ENCODE assay signal across 1 cellular context in the genomic region with DNA sequence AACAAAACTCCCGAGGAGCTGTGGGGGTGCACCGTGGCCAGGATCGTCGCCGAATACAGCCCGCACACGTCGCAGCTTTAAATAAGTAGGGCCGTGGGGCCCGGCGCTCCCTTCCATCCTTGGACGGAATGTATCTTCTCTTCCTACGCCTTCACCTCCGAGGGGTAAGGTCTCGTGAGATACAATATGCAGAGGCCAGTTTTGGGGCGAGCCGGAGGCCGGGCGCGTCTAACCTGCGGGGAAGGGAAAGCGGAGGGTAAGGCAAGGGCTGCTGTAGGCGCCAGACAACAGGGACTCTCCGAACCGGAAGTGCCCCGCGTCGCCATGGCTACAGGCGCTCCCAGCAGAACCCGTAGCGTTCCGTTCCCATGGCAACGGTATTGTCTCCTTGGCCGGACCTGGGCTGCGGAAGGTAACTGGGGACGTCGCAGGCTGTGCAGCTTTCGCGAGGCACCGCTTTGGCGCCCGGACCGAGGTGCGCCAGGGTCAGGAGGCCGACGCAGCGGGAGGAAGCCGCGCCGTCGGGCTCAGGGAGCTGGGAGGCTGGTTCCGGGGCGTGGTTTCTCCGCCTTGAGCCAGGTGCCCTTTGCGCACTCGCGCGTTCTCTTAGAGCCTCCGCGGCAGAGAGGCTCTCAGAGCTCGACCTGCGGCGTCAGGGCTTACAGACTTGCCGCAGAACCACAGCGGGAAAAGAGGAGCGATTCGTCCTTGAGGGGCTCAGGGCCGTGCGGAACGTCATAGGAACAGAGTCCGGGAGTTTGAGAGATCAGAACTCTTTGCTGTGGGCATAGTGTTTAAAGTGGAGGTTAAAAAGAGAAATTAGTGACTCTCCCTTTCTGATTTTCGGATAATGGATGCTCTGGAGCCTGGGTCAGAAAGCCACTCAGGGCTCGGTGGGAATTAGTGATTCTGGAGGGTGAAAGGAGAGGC.
TF ChIP-seq lines count a peak whose summit lies in the region.

A gene with protein sequence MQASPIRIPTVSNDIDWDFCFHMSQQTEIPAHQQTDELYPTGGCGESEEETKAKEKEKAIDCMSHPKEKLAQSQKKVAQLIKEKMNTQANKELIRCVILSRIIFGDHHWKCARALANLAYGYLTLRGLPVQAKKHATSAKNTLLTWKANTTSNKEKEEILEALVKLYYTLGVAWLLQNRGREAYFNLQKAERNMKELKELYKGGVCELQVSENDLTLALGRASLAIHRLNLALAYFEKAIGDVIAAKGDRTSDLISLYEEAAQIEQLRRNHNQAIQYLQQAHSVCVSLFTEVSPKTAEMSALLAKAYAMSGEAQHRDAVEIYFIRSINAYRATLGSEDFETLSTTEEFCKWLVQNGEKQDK (plus strand): TSS at position 380 of the 930 bp plus-strand sequence. CDS start 1,508 bp downstream, outside the sequence.

TF ChIP-seq in K562, 482 proteins besides CTCF, POLR2A, EP300 and RAD21 (continued from another document and continues in another):
- TF ChIP-seq, protein P1, sequence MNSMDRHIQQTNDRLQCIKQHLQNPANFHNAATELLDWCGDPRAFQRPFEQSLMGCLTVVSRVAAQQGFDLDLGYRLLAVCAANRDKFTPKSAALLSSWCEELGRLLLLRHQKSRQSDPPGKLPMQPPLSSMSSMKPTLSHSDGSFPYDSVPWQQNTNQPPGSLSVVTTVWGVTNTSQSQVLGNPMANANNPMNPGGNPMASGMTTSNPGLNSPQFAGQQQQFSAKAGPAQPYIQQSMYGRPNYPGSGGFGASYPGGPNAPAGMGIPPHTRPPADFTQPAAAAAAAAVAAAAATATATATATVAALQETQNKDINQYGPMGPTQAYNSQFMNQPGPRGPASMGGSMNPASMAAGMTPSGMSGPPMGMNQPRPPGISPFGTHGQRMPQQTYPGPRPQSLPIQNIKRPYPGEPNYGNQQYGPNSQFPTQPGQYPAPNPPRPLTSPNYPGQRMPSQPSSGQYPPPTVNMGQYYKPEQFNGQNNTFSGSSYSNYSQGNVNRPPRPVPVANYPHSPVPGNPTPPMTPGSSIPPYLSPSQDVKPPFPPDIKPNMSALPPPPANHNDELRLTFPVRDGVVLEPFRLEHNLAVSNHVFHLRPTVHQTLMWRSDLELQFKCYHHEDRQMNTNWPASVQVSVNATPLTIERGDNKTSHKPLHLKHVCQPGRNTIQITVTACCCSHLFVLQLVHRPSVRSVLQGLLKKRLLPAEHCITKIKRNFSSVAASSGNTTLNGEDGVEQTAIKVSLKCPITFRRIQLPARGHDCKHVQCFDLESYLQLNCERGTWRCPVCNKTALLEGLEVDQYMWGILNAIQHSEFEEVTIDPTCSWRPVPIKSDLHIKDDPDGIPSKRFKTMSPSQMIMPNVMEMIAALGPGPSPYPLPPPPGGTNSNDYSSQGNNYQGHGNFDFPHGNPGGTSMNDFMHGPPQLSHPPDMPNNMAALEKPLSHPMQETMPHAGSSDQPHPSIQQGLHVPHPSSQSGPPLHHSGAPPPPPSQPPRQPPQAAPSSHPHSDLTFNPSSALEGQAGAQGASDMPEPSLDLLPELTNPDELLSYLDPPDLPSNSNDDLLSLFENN (IDR thresholded peaks at IDR 0.05; ENCODE audit: low read depth in 2 of 2, low read length in 2 of 2): no peak
- TF ChIP-seq, protein P2, sequence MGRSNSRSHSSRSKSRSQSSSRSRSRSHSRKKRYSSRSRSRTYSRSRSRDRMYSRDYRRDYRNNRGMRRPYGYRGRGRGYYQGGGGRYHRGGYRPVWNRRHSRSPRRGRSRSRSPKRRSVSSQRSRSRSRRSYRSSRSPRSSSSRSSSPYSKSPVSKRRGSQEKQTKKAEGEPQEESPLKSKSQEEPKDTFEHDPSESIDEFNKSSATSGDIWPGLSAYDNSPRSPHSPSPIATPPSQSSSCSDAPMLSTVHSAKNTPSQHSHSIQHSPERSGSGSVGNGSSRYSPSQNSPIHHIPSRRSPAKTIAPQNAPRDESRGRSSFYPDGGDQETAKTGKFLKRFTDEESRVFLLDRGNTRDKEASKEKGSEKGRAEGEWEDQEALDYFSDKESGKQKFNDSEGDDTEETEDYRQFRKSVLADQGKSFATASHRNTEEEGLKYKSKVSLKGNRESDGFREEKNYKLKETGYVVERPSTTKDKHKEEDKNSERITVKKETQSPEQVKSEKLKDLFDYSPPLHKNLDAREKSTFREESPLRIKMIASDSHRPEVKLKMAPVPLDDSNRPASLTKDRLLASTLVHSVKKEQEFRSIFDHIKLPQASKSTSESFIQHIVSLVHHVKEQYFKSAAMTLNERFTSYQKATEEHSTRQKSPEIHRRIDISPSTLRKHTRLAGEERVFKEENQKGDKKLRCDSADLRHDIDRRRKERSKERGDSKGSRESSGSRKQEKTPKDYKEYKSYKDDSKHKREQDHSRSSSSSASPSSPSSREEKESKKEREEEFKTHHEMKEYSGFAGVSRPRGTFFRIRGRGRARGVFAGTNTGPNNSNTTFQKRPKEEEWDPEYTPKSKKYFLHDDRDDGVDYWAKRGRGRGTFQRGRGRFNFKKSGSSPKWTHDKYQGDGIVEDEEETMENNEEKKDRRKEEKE (IDR thresholded peaks at IDR 0.05; ENCODE audit: borderline replicate concordance in 1 of 2, control insufficient read depth in 1 of 2, low read depth in 2 of 2, low read length in 1 of 2): 0 out of 4 replicates have a peak, but pooled peaks of 1 of the 2 experiments have one; percentile 76
- TF ChIP-seq, protein P3, sequence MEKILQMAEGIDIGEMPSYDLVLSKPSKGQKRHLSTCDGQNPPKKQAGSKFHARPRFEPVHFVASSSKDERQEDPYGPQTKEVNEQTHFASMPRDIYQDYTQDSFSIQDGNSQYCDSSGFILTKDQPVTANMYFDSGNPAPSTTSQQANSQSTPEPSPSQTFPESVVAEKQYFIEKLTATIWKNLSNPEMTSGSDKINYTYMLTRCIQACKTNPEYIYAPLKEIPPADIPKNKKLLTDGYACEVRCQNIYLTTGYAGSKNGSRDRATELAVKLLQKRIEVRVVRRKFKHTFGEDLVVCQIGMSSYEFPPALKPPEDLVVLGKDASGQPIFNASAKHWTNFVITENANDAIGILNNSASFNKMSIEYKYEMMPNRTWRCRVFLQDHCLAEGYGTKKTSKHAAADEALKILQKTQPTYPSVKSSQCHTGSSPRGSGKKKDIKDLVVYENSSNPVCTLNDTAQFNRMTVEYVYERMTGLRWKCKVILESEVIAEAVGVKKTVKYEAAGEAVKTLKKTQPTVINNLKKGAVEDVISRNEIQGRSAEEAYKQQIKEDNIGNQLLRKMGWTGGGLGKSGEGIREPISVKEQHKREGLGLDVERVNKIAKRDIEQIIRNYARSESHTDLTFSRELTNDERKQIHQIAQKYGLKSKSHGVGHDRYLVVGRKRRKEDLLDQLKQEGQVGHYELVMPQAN (IDR thresholded peaks at IDR 0.05; ENCODE audit: borderline replicate concordance): peak; percentile 97
- TF ChIP-seq, protein P4, sequence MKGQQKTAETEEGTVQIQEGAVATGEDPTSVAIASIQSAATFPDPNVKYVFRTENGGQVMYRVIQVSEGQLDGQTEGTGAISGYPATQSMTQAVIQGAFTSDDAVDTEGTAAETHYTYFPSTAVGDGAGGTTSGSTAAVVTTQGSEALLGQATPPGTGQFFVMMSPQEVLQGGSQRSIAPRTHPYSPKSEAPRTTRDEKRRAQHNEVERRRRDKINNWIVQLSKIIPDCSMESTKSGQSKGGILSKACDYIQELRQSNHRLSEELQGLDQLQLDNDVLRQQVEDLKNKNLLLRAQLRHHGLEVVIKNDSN (CRISPR knock-in tag; IDR thresholded peaks at IDR 0.05): peak; percentile 16; the same call in 1 of the 2 replicates
- TF ChIP-seq GABPA (tag; conservative IDR thresholded peaks at IDR 0.05; ENCODE audit: low read depth) (peak; percentile 93), NR3C1 (CRISPR knock-in tag; IDR thresholded peaks at IDR 0.05) (no peak), RBBP5 (IDR thresholded peaks at IDR 0.05; ENCODE audit: borderline replicate concordance, insufficient read depth, low read length, poor library complexity, severe bottlenecking) (peak; percentile 67), ATF1 (CRISPR knock-in tag; IDR thresholded peaks at IDR 0.05) (no peak), ATF1 (tag; IDR thresholded peaks at IDR 0.05) (peak; percentile 60), ZNF140 (CRISPR knock-in tag; IDR thresholded peaks at IDR 0.05) (no peak), ZEB2 (IDR thresholded peaks at IDR 0.05) (peak; percentile 56; the same call in 1 of the 2 replicates), TBP (optimal IDR thresholded peaks at IDR 0.05; ENCODE audit: low read depth, low read length) (peak; percentile 66), SMAD1 (IDR thresholded peaks at IDR 0.05; ENCODE audit: low read depth, low read length, partially characterized antibody) (no peak), PTTG1 (tag; IDR thresholded peaks at IDR 0.05; ENCODE audit: low read depth) (no peak), SRSF3 (IDR thresholded peaks at IDR 0.05; ENCODE audit: insufficient read depth, low read length) (no peak), NCOA1 (IDR thresholded peaks at IDR 0.05; ENCODE audit: low read depth) (peak; percentile 66; the same call in 1 of the 2 replicates)
- TF ChIP-seq, protein P5, sequence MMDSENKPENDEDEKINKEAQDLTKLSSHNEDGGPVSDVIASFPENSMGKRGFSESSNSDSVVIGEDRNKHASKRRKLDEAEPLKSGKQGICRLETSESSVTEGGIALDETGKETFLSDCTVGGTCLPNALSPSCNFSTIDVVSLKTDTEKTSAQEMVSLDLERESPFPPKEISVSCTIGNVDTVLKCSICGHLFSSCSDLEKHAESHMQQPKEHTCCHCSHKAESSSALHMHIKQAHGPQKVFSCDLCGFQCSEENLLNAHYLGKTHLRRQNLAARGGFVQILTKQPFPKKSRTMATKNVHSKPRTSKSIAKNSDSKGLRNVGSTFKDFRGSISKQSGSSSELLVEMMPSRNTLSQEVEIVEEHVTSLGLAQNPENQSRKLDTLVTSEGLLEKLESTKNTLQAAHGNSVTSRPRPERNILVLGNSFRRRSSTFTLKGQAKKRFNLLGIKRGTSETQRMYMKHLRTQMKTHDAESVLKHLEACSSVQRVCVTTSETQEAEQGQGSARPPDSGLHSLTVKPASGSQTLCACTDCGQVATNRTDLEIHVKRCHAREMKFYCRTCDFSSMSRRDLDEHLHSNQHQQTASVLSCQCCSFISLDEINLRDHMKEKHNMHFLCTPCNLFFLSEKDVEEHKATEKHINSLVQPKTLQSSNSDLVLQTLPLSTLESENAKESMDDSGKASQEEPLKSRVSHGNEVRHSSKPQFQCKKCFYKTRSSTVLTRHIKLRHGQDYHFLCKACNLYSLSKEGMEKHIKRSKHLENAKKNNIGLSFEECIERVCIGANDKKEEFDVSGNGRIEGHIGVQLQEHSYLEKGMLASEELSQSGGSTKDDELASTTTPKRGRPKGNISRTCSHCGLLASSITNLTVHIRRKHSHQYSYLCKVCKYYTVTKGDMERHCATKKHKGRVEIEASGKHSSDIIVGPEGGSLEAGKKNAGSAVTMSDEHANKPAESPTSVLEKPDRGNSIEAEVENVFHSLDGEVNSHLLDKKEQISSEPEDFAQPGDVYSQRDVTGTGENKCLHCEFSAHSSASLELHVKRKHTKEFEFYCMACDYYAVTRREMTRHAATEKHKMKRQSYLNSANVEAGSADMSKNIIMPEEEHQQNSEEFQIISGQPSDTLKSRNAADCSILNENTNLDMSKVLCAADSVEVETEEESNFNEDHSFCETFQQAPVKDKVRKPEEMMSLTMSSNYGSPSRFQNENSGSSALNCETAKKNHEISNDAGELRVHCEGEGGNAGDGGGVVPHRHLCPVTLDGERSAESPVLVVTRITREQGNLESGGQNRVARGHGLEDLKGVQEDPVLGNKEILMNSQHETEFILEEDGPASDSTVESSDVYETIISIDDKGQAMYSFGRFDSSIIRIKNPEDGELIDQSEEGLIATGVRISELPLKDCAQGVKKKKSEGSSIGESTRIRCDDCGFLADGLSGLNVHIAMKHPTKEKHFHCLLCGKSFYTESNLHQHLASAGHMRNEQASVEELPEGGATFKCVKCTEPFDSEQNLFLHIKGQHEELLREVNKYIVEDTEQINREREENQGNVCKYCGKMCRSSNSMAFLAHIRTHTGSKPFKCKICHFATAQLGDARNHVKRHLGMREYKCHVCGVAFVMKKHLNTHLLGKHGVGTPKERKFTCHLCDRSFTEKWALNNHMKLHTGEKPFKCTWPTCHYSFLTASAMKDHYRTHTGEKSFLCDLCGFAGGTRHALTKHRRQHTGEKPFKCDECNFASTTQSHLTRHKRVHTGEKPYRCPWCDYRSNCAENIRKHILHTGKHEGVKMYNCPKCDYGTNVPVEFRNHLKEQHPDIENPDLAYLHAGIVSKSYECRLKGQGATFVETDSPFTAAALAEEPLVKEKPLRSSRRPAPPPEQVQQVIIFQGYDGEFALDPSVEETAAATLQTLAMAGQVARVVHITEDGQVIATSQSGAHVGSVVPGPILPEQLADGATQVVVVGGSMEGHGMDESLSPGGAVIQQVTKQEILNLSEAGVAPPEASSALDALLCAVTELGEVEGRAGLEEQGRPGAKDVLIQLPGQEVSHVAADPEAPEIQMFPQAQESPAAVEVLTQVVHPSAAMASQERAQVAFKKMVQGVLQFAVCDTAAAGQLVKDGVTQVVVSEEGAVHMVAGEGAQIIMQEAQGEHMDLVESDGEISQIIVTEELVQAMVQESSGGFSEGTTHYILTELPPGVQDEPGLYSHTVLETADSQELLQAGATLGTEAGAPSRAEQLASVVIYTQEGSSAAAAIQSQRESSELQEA (IDR thresholded peaks at IDR 0.05; ENCODE audit: low read depth): peak; percentile 65; the same call in 1 of the 2 replicates
- TF ChIP-seq, protein P6, sequence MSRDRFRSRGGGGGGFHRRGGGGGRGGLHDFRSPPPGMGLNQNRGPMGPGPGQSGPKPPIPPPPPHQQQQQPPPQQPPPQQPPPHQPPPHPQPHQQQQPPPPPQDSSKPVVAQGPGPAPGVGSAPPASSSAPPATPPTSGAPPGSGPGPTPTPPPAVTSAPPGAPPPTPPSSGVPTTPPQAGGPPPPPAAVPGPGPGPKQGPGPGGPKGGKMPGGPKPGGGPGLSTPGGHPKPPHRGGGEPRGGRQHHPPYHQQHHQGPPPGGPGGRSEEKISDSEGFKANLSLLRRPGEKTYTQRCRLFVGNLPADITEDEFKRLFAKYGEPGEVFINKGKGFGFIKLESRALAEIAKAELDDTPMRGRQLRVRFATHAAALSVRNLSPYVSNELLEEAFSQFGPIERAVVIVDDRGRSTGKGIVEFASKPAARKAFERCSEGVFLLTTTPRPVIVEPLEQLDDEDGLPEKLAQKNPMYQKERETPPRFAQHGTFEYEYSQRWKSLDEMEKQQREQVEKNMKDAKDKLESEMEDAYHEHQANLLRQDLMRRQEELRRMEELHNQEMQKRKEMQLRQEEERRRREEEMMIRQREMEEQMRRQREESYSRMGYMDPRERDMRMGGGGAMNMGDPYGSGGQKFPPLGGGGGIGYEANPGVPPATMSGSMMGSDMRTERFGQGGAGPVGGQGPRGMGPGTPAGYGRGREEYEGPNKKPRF (IDR thresholded peaks at IDR 0.05; ENCODE audit: low read depth, low read length): no peak
